Comparison of ENCODE assay signal across 1 cellular context in genomic region chr1:44423706-44424546, GRCh38.
TF ChIP-seq lines count a peak whose summit lies in the region.

No MANE protein-coding gene starts in this region.

TF ChIP-seq in HepG2, 621 proteins besides CTCF, POLR2A, EP300 and RAD21 (continued from another document):
- TF ChIP-seq THRA (CRISPR knock-in tag; IDR thresholded peaks at IDR 0.05; ENCODE audit: borderline replicate concordance) (no peak), ZMYM2 (CRISPR knock-in tag; IDR thresholded peaks at IDR 0.05) (no peak), FOXK1 (CRISPR knock-in tag; IDR thresholded peaks at IDR 0.05; ENCODE audit: borderline replicate concordance, low read depth) (no peak), ZNF720 (CRISPR knock-in tag; IDR thresholded peaks at IDR 0.05) (no peak), SMARCE1 (IDR thresholded peaks at IDR 0.05; ENCODE audit: borderline replicate concordance) (no peak), SALL1 (CRISPR knock-in tag; IDR thresholded peaks at IDR 0.05) (no peak)
